2 cellular contexts compared by ENCODE assay signal in genomic region chr16:87636741-87637140, GRCh38.
TF ChIP-seq lines count a peak whose summit lies in the region.

No MANE protein-coding gene starts in this region.

TF ChIP-seq in GM23338, 12 proteins besides CTCF, POLR2A, EP300 and RAD21 (continued from another document):
- TF ChIP-seq JUNB (IDR thresholded peaks at IDR 0.05; ENCODE audit: unreplicated experiment): no peak

TF ChIP-seq in WTC11, 78 proteins besides CTCF, POLR2A, EP300 and RAD21 (continued from another document):
- no peak for TF ChIP-seq TEAD1 (CRISPR knock-in tag; IDR thresholded peaks at IDR 0.05)
- TF ChIP-seq KAT7 (CRISPR knock-in tag; IDR thresholded peaks at IDR 0.05; ENCODE audit: borderline replicate concordance): no peak
- no peak for TF ChIP-seq FOXP1 (CRISPR knock-in tag; IDR thresholded peaks at IDR 0.05; ENCODE audit: borderline replicate concordance)
- TF ChIP-seq, protein P1, sequence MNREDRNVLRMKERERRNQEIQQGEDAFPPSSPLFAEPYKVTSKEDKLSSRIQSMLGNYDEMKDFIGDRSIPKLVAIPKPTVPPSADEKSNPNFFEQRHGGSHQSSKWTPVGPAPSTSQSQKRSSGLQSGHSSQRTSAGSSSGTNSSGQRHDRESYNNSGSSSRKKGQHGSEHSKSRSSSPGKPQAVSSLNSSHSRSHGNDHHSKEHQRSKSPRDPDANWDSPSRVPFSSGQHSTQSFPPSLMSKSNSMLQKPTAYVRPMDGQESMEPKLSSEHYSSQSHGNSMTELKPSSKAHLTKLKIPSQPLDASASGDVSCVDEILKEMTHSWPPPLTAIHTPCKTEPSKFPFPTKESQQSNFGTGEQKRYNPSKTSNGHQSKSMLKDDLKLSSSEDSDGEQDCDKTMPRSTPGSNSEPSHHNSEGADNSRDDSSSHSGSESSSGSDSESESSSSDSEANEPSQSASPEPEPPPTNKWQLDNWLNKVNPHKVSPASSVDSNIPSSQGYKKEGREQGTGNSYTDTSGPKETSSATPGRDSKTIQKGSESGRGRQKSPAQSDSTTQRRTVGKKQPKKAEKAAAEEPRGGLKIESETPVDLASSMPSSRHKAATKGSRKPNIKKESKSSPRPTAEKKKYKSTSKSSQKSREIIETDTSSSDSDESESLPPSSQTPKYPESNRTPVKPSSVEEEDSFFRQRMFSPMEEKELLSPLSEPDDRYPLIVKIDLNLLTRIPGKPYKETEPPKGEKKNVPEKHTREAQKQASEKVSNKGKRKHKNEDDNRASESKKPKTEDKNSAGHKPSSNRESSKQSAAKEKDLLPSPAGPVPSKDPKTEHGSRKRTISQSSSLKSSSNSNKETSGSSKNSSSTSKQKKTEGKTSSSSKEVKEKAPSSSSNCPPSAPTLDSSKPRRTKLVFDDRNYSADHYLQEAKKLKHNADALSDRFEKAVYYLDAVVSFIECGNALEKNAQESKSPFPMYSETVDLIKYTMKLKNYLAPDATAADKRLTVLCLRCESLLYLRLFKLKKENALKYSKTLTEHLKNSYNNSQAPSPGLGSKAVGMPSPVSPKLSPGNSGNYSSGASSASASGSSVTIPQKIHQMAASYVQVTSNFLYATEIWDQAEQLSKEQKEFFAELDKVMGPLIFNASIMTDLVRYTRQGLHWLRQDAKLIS (CRISPR knock-in tag; IDR thresholded peaks at IDR 0.05; ENCODE audit: borderline replicate concordance): no peak
